In genomic region chr3:37546876-37547275, GRCh38 we compare ENCODE assay signal across 8 cellular contexts.
DNase-seq lines count a peak whose midpoint lies in the region; ATAC-seq, FAIRE-seq and TF ChIP-seq lines count a peak whose summit lies in the region.

No MANE protein-coding gene starts in this region.

- no peaks in the 10 kb centered on the region for H3K9me3 ChIP-seq in adrenal gland (replicated peaks in 1 of 3)
- no peaks in the 10 kb centered on the region for H3K9me3 ChIP-seq in effector memory CD4-positive, alpha-beta T cell (ENCODE audit: control insufficient read depth, low read length)

- H3K4me3 ChIP-seq in adrenal gland: no peak overlapping the region
- H3K4me3 ChIP-seq in effector memory CD4-positive, alpha-beta T cell (ENCODE audit: insufficient read depth, low read depth, low read length, poor library complexity, severe bottlenecking): no peak overlapping the region

- H3K4me1 Mint-ChIP-seq in activated naive CD4-positive, alpha-beta T cell treated with anti-CD3 and anti-CD28 coated beads for 36 hours (ENCODE audit: low read depth): no peaks in the 10 kb centered on the region

- peak; percentile 43 for ATAC-seq in HG02852 (IDR thresholded peaks at IDR 0.05; ENCODE audit: unreplicated experiment)
- no peak for ATAC-seq in HG02571 (IDR thresholded peaks at IDR 0.05; ENCODE audit: unreplicated experiment)

- no peak overlapping the region for H3K4me3 Mint-ChIP-seq in activated naive CD4-positive, alpha-beta T cell treated with anti-CD3 and anti-CD28 coated beads for 36 hours

- no peaks in the 10 kb centered on the region for H3K27me3 Mint-ChIP-seq in activated naive CD4-positive, alpha-beta T cell treated with anti-CD3 and anti-CD28 coated beads for 36 hours (ENCODE audit: low read depth)

- TF ChIP-seq CTCF in D721Med (IDR thresholded peaks at IDR 0.05; ENCODE audit: insufficient read depth, missing control alignments): peak; percentile 39
- TF ChIP-seq CTCF in adrenal gland (IDR thresholded peaks at IDR 0.05): peak in 5 of 6 experiments; percentile 10 to 43 (median 40)

- H3K27ac Mint-ChIP-seq in activated naive CD4-positive, alpha-beta T cell treated with anti-CD3 and anti-CD28 coated beads for 36 hours: no peak overlapping the region

- peak overlapping the region in 3 of 5 donors; percentile 39 to 48 (median 48) for H3K27ac ChIP-seq in adrenal gland
- H3K27ac ChIP-seq in effector memory CD4-positive, alpha-beta T cell (ENCODE audit: insufficient read depth, low read length, poor library complexity, severe bottlenecking): no peak overlapping the region

- FAIRE-seq in D721Med (lab: Jason Lieb, UNC): no peak

- peaks cover 0 to 27% of the 10 kb centered on the region in 2 donors for H3K4me1 ChIP-seq in adrenal gland (replicated peaks in 1 of 2)
- no peaks in the 10 kb centered on the region for H3K4me1 ChIP-seq in effector memory CD4-positive, alpha-beta T cell (ENCODE audit: control insufficient read depth, insufficient read depth, low read length, poor library complexity, severe bottlenecking)

- CTCF ChIA-PET in activated naive CD4-positive, alpha-beta T cell treated with anti-CD3 and anti-CD28 coated beads for 36 hours (lab: Charles Lee): no interaction called here

- H3K27me3 ChIP-seq in adrenal gland: no peaks in the 10 kb centered on the region
- H3K27me3 ChIP-seq in effector memory CD4-positive, alpha-beta T cell (replicated peaks; ENCODE audit: control insufficient read depth, insufficient read depth, low read length, poor library complexity, severe bottlenecking): no peaks in the 10 kb centered on the region

- peaks cover 0 to 47% of the 10 kb centered on the region in 2 donors for H3K36me3 ChIP-seq in adrenal gland (replicated peaks in 1 of 2)
- H3K36me3 ChIP-seq in effector memory CD4-positive, alpha-beta T cell (ENCODE audit: control insufficient read depth, insufficient read depth, low read length): no peaks in the 10 kb centered on the region

- no peaks in the 10 kb centered on the region for H3K9me3 Mint-ChIP-seq in activated naive CD4-positive, alpha-beta T cell treated with anti-CD3 and anti-CD28 coated beads for 36 hours

- intact Hi-C loops in adrenal gland (cut with DNase I): no loop called here
- intact Hi-C loops in activated naive CD4-positive, alpha-beta T cell treated with anti-CD3 and anti-CD28 coated beads for 36 hours (cut with micrococcal nuclease): no loop called here

- 13 to 18% (median 15%) methylated on average over 3 of the region's 3 CpGs for WGBS in adrenal gland, 4 donors

- DNase-seq in D721Med (ENCODE audit: insufficient read length, low spot score) (no peak), adrenal gland (peak in 6 of 7 donors; percentile 58 to 70 (median 66)), kidney tubule cell (ENCODE audit: low spot score) (peak; percentile 50)
- no peak for DNase-seq in effector CD4-positive, alpha-beta T cell
- no peak for DNase-seq in activated naive CD4-positive, alpha-beta T cell treated with anti-CD3 and anti-CD28 coated beads for 36 hours
- DNase-seq in effector memory CD4-positive, alpha-beta T cell: no peak

- no peak for TF ChIP-seq POLR2A in adrenal gland (IDR thresholded peaks at IDR 0.05)

- no peaks in the 10 kb centered on the region for H3K36me3 Mint-ChIP-seq in activated naive CD4-positive, alpha-beta T cell treated with anti-CD3 and anti-CD28 coated beads for 36 hours (ENCODE audit: low read depth)

Comparison
In these comparisons a context has a peak if more than half of its experiments do, and no peak if none do; other contexts are left out.
1. DNase-seq: peak in adrenal gland (6 of 7) and kidney tubule cell (single experiment); none in D721Med (single experiment), effector CD4-positive, alpha-beta T cell (single experiment), activated naive CD4-positive, alpha-beta T cell treated with anti-CD3 and anti-CD28 coated beads for 36 hours (single experiment) and effector memory CD4-positive, alpha-beta T cell (0 of 3).